17 cellular contexts compared by ENCODE assay signal in genomic region chr13:59891053-59891452, GRCh38.
DNase-seq lines count a peak whose midpoint lies in the region; ATAC-seq, FAIRE-seq and TF ChIP-seq lines count a peak whose summit lies in the region.
"Had no signal": no experiment of that assay in that cellular context is flagged by ENCODE, and none has a peak within 500 bp of the region (broad histone marks: within the 10 kb centered on the region; RNA-seq: fewer than 3 reads in every experiment).

No MANE protein-coding gene starts in this region.

- H3K4me3 ChIP-seq in HepG2 (replicated peaks in 1 of 3; ENCODE audit: insufficient read depth in 1 of 3, low read depth in 2 of 3, low read length in 3 of 3) (no peak overlapping the region), right lobe of liver (no peak overlapping the region), adipocyte (ENCODE audit: low read length) (no peak overlapping the region), fibroblast of villous mesenchyme (ENCODE audit: low read depth, low read length) (no peak overlapping the region)
- H3K4me3 ChIP-seq: BLaER1 treated with 17β-estradiol and CSF1 and Interleukin-3, amounts not matched to agents 10 nM and 100 nM; GM12878 had no signal

- no peak for TF ChIP-seq RAD21 in HepG2 (CRISPR knock-in tag; IDR thresholded peaks at IDR 0.05)

- H3K36me3 ChIP-seq in HepG2 (replicated peaks in 1 of 2; ENCODE audit: control insufficient read depth in 1 of 2, insufficient read depth in 2 of 2, low read length in 2 of 2) (no peaks in the 10 kb centered on the region), right lobe of liver (no peaks in the 10 kb centered on the region), adipocyte (ENCODE audit: control insufficient read depth, insufficient read depth, low read length, severe bottlenecking) (no peaks in the 10 kb centered on the region)
- H3K36me3 ChIP-seq: BLaER1 treated with 17β-estradiol and CSF1 and Interleukin-3, amounts not matched to agents 10 nM and 100 nM had no signal

- CTCF ChIA-PET in HepG2 (lab: Yijun Ruan, JAX; ENCODE audit: low intra/inter-chr PET ratio, low total read pairs): no interaction called here

- H2AFZ ChIP-seq in HepG2 (ENCODE audit: low read length): no peak overlapping the region

- H3K4me2 ChIP-seq in HepG2 (ENCODE audit: low read depth, low read length): no peak overlapping the region
- H3K4me2 ChIP-seq: BLaER1 treated with 17β-estradiol and CSF1 and Interleukin-3, amounts not matched to agents 10 nM and 100 nM had no signal

- no peaks in the 10 kb centered on the region for H4K20me1 ChIP-seq in HepG2 (ENCODE audit: insufficient read depth, low read length)
- H4K20me1 ChIP-seq: BLaER1 treated with 17β-estradiol and CSF1 and Interleukin-3, amounts not matched to agents 10 nM and 100 nM had no signal

- no peak for TF ChIP-seq CTCF in HepG2 (CRISPR knock-in tag; IDR thresholded peaks at IDR 0.05)
- TF ChIP-seq CTCF in right lobe of liver (IDR thresholded peaks at IDR 0.05): no peak
- no peak for TF ChIP-seq CTCF in fibroblast of villous mesenchyme (IDR thresholded peaks at IDR 0.05; ENCODE audit: insufficient read depth, low read depth, low read length)

- H3K79me2 ChIP-seq in HepG2 (ENCODE audit: insufficient read depth, low read length): no peaks in the 10 kb centered on the region

- no peak for TF ChIP-seq POLR2A in HepG2 (IDR thresholded peaks at IDR 0.05; ENCODE audit: insufficient read depth in 1 of 2, low read depth in 2 of 2, low read length in 2 of 2)
- no peak for TF ChIP-seq POLR2A in right lobe of liver (IDR thresholded peaks at IDR 0.05)

- H3K9me3 ChIP-seq in HepG2 (ENCODE audit: low read length) (no peaks in the 10 kb centered on the region), right lobe of liver (no peaks in the 10 kb centered on the region), adipocyte (ENCODE audit: control insufficient read depth, low read length) (no peaks in the 10 kb centered on the region)
- H3K9me3 ChIP-seq: BLaER1 treated with 17β-estradiol and CSF1 and Interleukin-3, amounts not matched to agents 10 nM and 100 nM had no signal

- no peak for DNase-seq in HepG2 (ENCODE audit: low spot score)
- DNase-seq in right lobe of liver: no peak
- peak; percentile 14 for DNase-seq in adipocyte (ENCODE audit: low read depth)
- peak; percentile 50 for DNase-seq in fibroblast of villous mesenchyme (ENCODE audit: low read depth)
- DNase-seq in pons (ENCODE audit: low spot score): no peak
- no peak for DNase-seq in NCI-H2227 (lab: John Stamatoyannopoulos, UW; ENCODE audit: unreplicated experiment)
- no peak for DNase-seq in activated CD4-positive, alpha-beta T cell treated with anti-CD3 and anti-CD28 coated beads for 1 hour
- DNase-seq: 8988T; Calu3; CD8-positive, alpha-beta T cell; DMS79 treated with DMSO at 0.1 percent for 48 hours; EL; H9 had no signal

- POLR2A ChIA-PET in HepG2 (lab: Yijun Ruan, JAX): no interaction called here

- peak; percentile 18 for FAIRE-seq in HepG2 (lab: Jason Lieb, UNC)
- FAIRE-seq: GM12878, H1 had no signal

- H3K27me3 ChIP-seq in HepG2 (ENCODE audit: control insufficient read depth in 1 of 2, insufficient read depth in 2 of 2, low read length in 2 of 2): no peaks in the 10 kb centered on the region
- H3K27me3 ChIP-seq in right lobe of liver: no peaks in the 10 kb centered on the region
- no peaks in the 10 kb centered on the region for H3K27me3 ChIP-seq in adipocyte (replicated peaks; ENCODE audit: control insufficient read depth, insufficient read depth, low read length)
- H3K27me3 ChIP-seq: BLaER1 treated with 17β-estradiol and CSF1 and Interleukin-3, amounts not matched to agents 10 nM and 100 nM had no signal

- in situ Hi-C loops in HepG2 (cut with HindIII; ENCODE audit: extremely low pct_ligation_motif_present, low pct_unique_long_range_greater_than_20kb): no loop called here

- ATAC-seq in HepG2 (no peak), right lobe of liver (no peak), HG03460 (IDR thresholded peaks at IDR 0.05; ENCODE audit: unreplicated experiment) (no peak)
- ATAC-seq: CD8-positive, alpha-beta T cell; GM12878 had no signal

- intact Hi-C loops in HepG2 (cut with micrococcal nuclease; ENCODE audit: unreplicated experiment) (no loop called here), right lobe of liver (cut with DNase I) (no loop called here)

- no peak overlapping the region for H3K9ac ChIP-seq in HepG2 (ENCODE audit: insufficient read depth, low read depth, low read length)
- no peak overlapping the region for H3K9ac ChIP-seq in adipocyte (ENCODE audit: low read length)
- H3K9ac ChIP-seq: BLaER1 treated with 17β-estradiol and CSF1 and Interleukin-3, amounts not matched to agents 10 nM and 100 nM had no signal

- H3K27ac ChIP-seq in HepG2 (ENCODE audit: extremely low read length, insufficient read depth, low read length): no peak overlapping the region
- no peak overlapping the region for H3K27ac ChIP-seq in right lobe of liver
- H3K27ac ChIP-seq: BLaER1 treated with 17β-estradiol and CSF1 and Interleukin-3, amounts not matched to agents 10 nM and 100 nM had no signal

- H3K4me1 ChIP-seq in HepG2 (ENCODE audit: insufficient read depth, low read length) (no peaks in the 10 kb centered on the region), right lobe of liver (no peaks in the 10 kb centered on the region), adipocyte (ENCODE audit: control insufficient read depth, insufficient read depth, low read length) (peaks cover 3% of the 10 kb centered on the region)
- H3K4me1 ChIP-seq: BLaER1 treated with 17β-estradiol and CSF1 and Interleukin-3, amounts not matched to agents 10 nM and 100 nM had no signal

- TF ChIP-seq EP300 in HepG2 (IDR thresholded peaks at IDR 0.05; ENCODE audit: low read depth in 2 of 2, low read length in 2 of 2) (no peak), HepG2 (CRISPR knock-in tag; IDR thresholded peaks at IDR 0.05; ENCODE audit: borderline replicate concordance) (no peak)

- BruUV-seq in HepG2 (replicated peaks; lab: Mats Ljungman, UMichigan): no TSS peak

TF ChIP-seq in HepG2, 621 proteins besides CTCF, POLR2A, EP300 and RAD21 (continues in another document):
- TF ChIP-seq TERF1 (CRISPR knock-in tag; IDR thresholded peaks at IDR 0.05) (no peak), ZNF138 (CRISPR knock-in tag; IDR thresholded peaks at IDR 0.05; ENCODE audit: low read depth) (no peak), KAT2B (IDR thresholded peaks at IDR 0.05; ENCODE audit: borderline replicate concordance, low read depth, low read length) (no peak), ZNF382 (CRISPR knock-in tag; IDR thresholded peaks at IDR 0.05; ENCODE audit: borderline replicate concordance) (no peak), DR1 (CRISPR knock-in tag; IDR thresholded peaks at IDR 0.05) (no peak), ZNF782 (CRISPR knock-in tag; IDR thresholded peaks at IDR 0.05; ENCODE audit: borderline replicate concordance) (no peak), RFXANK (CRISPR knock-in tag; IDR thresholded peaks at IDR 0.05) (no peak), ZFP41 (CRISPR knock-in tag; IDR thresholded peaks at IDR 0.05; ENCODE audit: borderline replicate concordance) (no peak), MXD3 (CRISPR knock-in tag; IDR thresholded peaks at IDR 0.05) (no peak), ZBTB33 (CRISPR knock-in tag; IDR thresholded peaks at IDR 0.05) (no peak), KDM5A (IDR thresholded peaks at IDR 0.05; ENCODE audit: borderline replicate concordance, low read length) (no peak), ESRRA (CRISPR knock-in tag; IDR thresholded peaks at IDR 0.05; ENCODE audit: low read depth) (no peak), ZNF777 (CRISPR knock-in tag; IDR thresholded peaks at IDR 0.05) (no peak), ZNF264 (CRISPR knock-in tag; IDR thresholded peaks at IDR 0.05) (no peak), TMF1 (CRISPR knock-in tag; IDR thresholded peaks at IDR 0.05; ENCODE audit: low read depth) (no peak)

Comparison
In these comparisons a context has a peak if more than half of its experiments do, and no peak if none do; other contexts are left out.
1. DNase-seq: peak in adipocyte (single experiment) and fibroblast of villous mesenchyme (single experiment); none in HepG2 (single experiment), right lobe of liver (0 of 3), pons (single experiment), NCI-H2227 (single experiment) and activated CD4-positive, alpha-beta T cell treated with anti-CD3 and anti-CD28 coated beads for 1 hour (single experiment).